Comparison of ENCODE assay signal across 23 cellular contexts in genomic region chr22:22609271-22609670, GRCh38. TPM values are rescaled to one million over a fixed set of nuclear protein-coding genes. Genes with fewer than 3 reads are reported as not detected.
"Had no signal": no experiment of that assay in that cellular context is flagged by ENCODE, and none has a peak within 500 bp of the region (broad histone marks: within the 10 kb centered on the region; RNA-seq: fewer than 3 reads in every experiment).

No MANE protein-coding gene starts in this region.

- H3K27me3 ChIP-seq: breast epithelium, right atrium auricular region had no signal

- H3K4me3 ChIP-seq: breast epithelium, esophagus muscularis mucosa, lower lobe of right lung, right atrium auricular region, skin epidermis, thoracic aorta had no signal

- DNase-seq: activated CD4-positive, alpha-beta T cell treated with anti-CD3 and anti-CD28 coated beads, Interleukin-2, amount 10 ng/mL, durations not matched to agents 7 days and 5 days; activated CD8-positive, alpha-beta T cell treated with anti-CD3 and anti-CD28 coated beads, Interleukin-2, amount 10 ng/mL, durations not matched to agents 7 days and 5 days; activated naive CD4-positive, alpha-beta T cell treated with anti-CD3 and anti-CD28 coated beads, Interleukin-2, amount 50 U/mL, for 16 hours; activated T-cell treated with anti-CD3 and anti-CD28 coated beads, Interleukin-2, amount 50 U/mL, for 4 hours; effector memory CD4-positive, alpha-beta T cell; left colon; lower lobe of right lung; stimulated activated CD4-positive, alpha-beta T cell treated with anti-CD3 and anti-CD28 coated beads, Interleukin-15, amount 100 ng/mL, for 24 hours; stimulated activated CD4-positive, alpha-beta T cell treated with anti-CD3 and anti-CD28 coated beads, Interleukin-4, amount 100 ng/mL, for 24 hours had no signal

- H3K36me3 ChIP-seq: breast epithelium, esophagus muscularis mucosa, lower lobe of right lung, right atrium auricular region, thoracic aorta had no signal

- FAIRE-seq: astrocyte, endothelial cell of umbilical vein had no signal

- H3K4me1 ChIP-seq: breast epithelium, esophagus muscularis mucosa, lower lobe of right lung, right atrium auricular region had no signal

- H3K9me3 ChIP-seq: lower lobe of right lung, thoracic aorta had no signal

- H3K27ac ChIP-seq: breast epithelium, esophagus muscularis mucosa, lower lobe of right lung, right atrium auricular region, skin epidermis, thoracic aorta had no signal

- ATAC-seq: activated CD8-positive, alpha-beta T cell treated with anti-CD3 and anti-CD28 coated beads, Interleukin-2, amount 10 ng/mL, durations not matched to agents 7 days and 5 days; activated T-cell treated with anti-CD3 and anti-CD28 coated beads, Interleukin-2, amount 50 U/mL, for 4 hours; left colon; lower lobe of right lung; stimulated activated effector memory CD8-positive, alpha-beta T cell treated with anti-CD3 and anti-CD28 coated beads, Interleukin-12 subunit alpha, Interleukin-12 subunit beta, amount 100 ng/mL, for 72 hours had no signal

RNA-seq across cellular contexts. Expression of gene GGTLC2, which starts 35.1 kb away (rescaled TPM):
- total RNA-seq: activated CD4-positive, alpha-beta T cell treated with anti-CD3 and anti-CD28 coated beads, Interleukin-2, amount 10 ng/mL, durations not matched to agents 7 days and 5 days; activated CD8-positive, alpha-beta T cell treated with anti-CD3 and anti-CD28 coated beads, Interleukin-2, amount 10 ng/mL, durations not matched to agents 7 days and 5 days; activated T-cell treated with anti-CD3 and anti-CD28 coated beads, Interleukin-2, amount 50 U/mL, for 4 hours; astrocyte; breast epithelium; cerebellum; endothelial cell of umbilical vein; esophagus muscularis mucosa; mesenteric fat pad; natural killer cell treated with Interleukin-12 subunit alpha and Interleukin-12 subunit beta and Interleukin-15 and Interleukin-18, amount 100 ng/mL, for 72 hours; omental fat pad; progenitor cell of endocrine pancreas; right atrium auricular region; thoracic aorta; urinary bladder had no signal
- polyA plus RNA-seq: endothelial cell of umbilical vein, urinary bladder had no signal

RNA-seq across cellular contexts. Expression of gene PRAME, which starts 50.2 kb away (rescaled TPM):
- total RNA-seq: activated CD4-positive, alpha-beta T cell treated with anti-CD3 and anti-CD28 coated beads, Interleukin-2, amount 10 ng/mL, durations not matched to agents 7 days and 5 days; activated CD8-positive, alpha-beta T cell treated with anti-CD3 and anti-CD28 coated beads, Interleukin-2, amount 10 ng/mL, durations not matched to agents 7 days and 5 days; astrocyte; cerebellum; endothelial cell of umbilical vein; esophagus muscularis mucosa; left colon; lower lobe of right lung; mesenteric fat pad; omental fat pad; progenitor cell of endocrine pancreas; thoracic aorta; urinary bladder had no signal
- polyA plus RNA-seq: urinary bladder had no signal
